In genomic region chr17:19728114-19728495, GRCh38 we compare ENCODE assay signal across 1 cellular context.
TF ChIP-seq lines count a peak whose summit lies in the region.

No MANE protein-coding gene starts in this region.

TF ChIP-seq in HepG2, 621 proteins besides CTCF, POLR2A, EP300 and RAD21 (continued from another document and continues in another):
- TF ChIP-seq FOXK1 (CRISPR knock-in tag; IDR thresholded peaks at IDR 0.05; ENCODE audit: borderline replicate concordance, low read depth) = peak; percentile 26; the same call in 1 of the 2 replicates
- 0 out of 2 replicates have a peak, but pooled peaks have one; percentile 52 for TF ChIP-seq GZF1 (CRISPR knock-in tag; IDR thresholded peaks at IDR 0.05)
- TF ChIP-seq ZNF710 (CRISPR knock-in tag; IDR thresholded peaks at IDR 0.05; ENCODE audit: borderline replicate concordance) = 0 out of 2 replicates have a peak, but pooled peaks have one; percentile 3
- TF ChIP-seq ZNF407 (CRISPR knock-in tag; IDR thresholded peaks at IDR 0.05; ENCODE audit: not compliant biosample characterization) = no peak
- 0 out of 2 replicates have a peak, but pooled peaks have one; percentile 17 for TF ChIP-seq NFKB2 (CRISPR knock-in tag; IDR thresholded peaks at IDR 0.05; ENCODE audit: borderline replicate concordance)
- peak; percentile 55; the same call in 1 of the 2 replicates for TF ChIP-seq ZMYM3 (CRISPR knock-in tag; IDR thresholded peaks at IDR 0.05)
- TF ChIP-seq SOX6 (IDR thresholded peaks at IDR 0.05) = no peak
- peak; percentile 30; the same call in 1 of the 2 replicates for TF ChIP-seq SOX6 (CRISPR knock-in tag; IDR thresholded peaks at IDR 0.05)
- peak; percentile 65; the same call in 1 of the 2 replicates for TF ChIP-seq TARDBP (CRISPR knock-in tag; IDR thresholded peaks at IDR 0.05)
- no peak; the same call in 1 of the 2 replicates for TF ChIP-seq FOXO1 (CRISPR knock-in tag; IDR thresholded peaks at IDR 0.05)
- TF ChIP-seq NFIC (IDR thresholded peaks at IDR 0.05; ENCODE audit: low read length) = peak; percentile 56; the same call in 1 of the 2 replicates
- 0 out of 2 replicates have a peak, but pooled peaks have one; percentile 43 for TF ChIP-seq ZNF512B (CRISPR knock-in tag; IDR thresholded peaks at IDR 0.05; ENCODE audit: borderline replicate concordance)
- 0 out of 2 replicates have a peak, but pooled peaks have one; percentile 33 for TF ChIP-seq RXRA (CRISPR knock-in tag; IDR thresholded peaks at IDR 0.05)
- TF ChIP-seq TFAP4 (IDR thresholded peaks at IDR 0.05; ENCODE audit: borderline replicate concordance, low read depth) = peak; percentile 39; the same call in 1 of the 2 replicates
- TF ChIP-seq NFKBIZ (CRISPR knock-in tag; IDR thresholded peaks at IDR 0.05) = 0 out of 2 replicates have a peak, but pooled peaks have one; percentile 24
- TF ChIP-seq SAP130 (CRISPR knock-in tag; IDR thresholded peaks at IDR 0.05; ENCODE audit: low read depth) = 0 out of 2 replicates have a peak, but pooled peaks have one; percentile 17
- TF ChIP-seq PHF8 (CRISPR knock-in tag; IDR thresholded peaks at IDR 0.05) = 0 out of 2 replicates have a peak, but pooled peaks have one; percentile 22
- TF ChIP-seq FOXA3 (CRISPR knock-in tag; IDR thresholded peaks at IDR 0.05) = 0 out of 2 replicates have a peak, but pooled peaks have one; percentile 30
- no peak for TF ChIP-seq CBX2 (IDR thresholded peaks at IDR 0.05; ENCODE audit: low read depth, low read length)
- no peak for TF ChIP-seq CBX2 (CRISPR knock-in tag; IDR thresholded peaks at IDR 0.05; ENCODE audit: low read depth)
- 0 out of 2 replicates have a peak, but pooled peaks have one; percentile 25 for TF ChIP-seq RXRB (CRISPR knock-in tag; IDR thresholded peaks at IDR 0.05; ENCODE audit: borderline replicate concordance)
- peak; percentile 64; the same call in 1 of the 2 replicates for TF ChIP-seq ARID5B (CRISPR knock-in tag; IDR thresholded peaks at IDR 0.05)
- TF ChIP-seq ZNF180 (CRISPR knock-in tag; IDR thresholded peaks at IDR 0.05; ENCODE audit: borderline replicate concordance, low read depth) = no peak
- 0 out of 2 replicates have a peak, but pooled peaks have one; percentile 24 for TF ChIP-seq ZMAT3 (CRISPR knock-in tag; conservative IDR thresholded peaks at IDR 0.05)
- peak; percentile 7 for TF ChIP-seq TEAD3 (CRISPR knock-in tag; optimal IDR thresholded peaks at IDR 0.05; ENCODE audit: borderline replicate concordance)
- TF ChIP-seq HOXA3 (CRISPR knock-in tag; IDR thresholded peaks at IDR 0.05) = peak; percentile 60
- TF ChIP-seq ZNF687 (CRISPR knock-in tag; IDR thresholded peaks at IDR 0.05) = peak; percentile 77
- peak; percentile 11; the same call in 1 of the 2 replicates for TF ChIP-seq GABPB1 (CRISPR knock-in tag; IDR thresholded peaks at IDR 0.05)
- no peak for TF ChIP-seq ZNF460 (CRISPR knock-in tag; IDR thresholded peaks at IDR 0.05; ENCODE audit: borderline replicate concordance)
- no peak for TF ChIP-seq SYNCRIP (IDR thresholded peaks at IDR 0.05; ENCODE audit: insufficient read depth, low read depth, low read length)
- peak; percentile 27; the same call in 1 of the 2 replicates for TF ChIP-seq HMG20A (CRISPR knock-in tag; IDR thresholded peaks at IDR 0.05; ENCODE audit: borderline replicate concordance)
